Comparison of ENCODE assay signal across 16 cellular contexts in genomic region chr17:69967910-69968411, GRCh38.
A peak's percentile ranks its signal among the peaks of the same experiment; 100 is the strongest.
DNase-seq lines count a peak whose midpoint lies in the region; ATAC-seq and TF ChIP-seq lines count a peak whose summit lies in the region.
"Had no signal": no experiment of that assay in that cellular context is flagged by ENCODE, and none has a peak within 500 bp of the region (broad histone marks: within the 10 kb centered on the region; RNA-seq: fewer than 3 reads in every experiment).

No MANE protein-coding gene starts in this region.

- no peaks in the 10 kb centered on the region for H3K36me3 ChIP-seq in left lung
- H3K36me3 ChIP-seq: SJCRH30, stomach had no signal

- H3K4me3 ChIP-seq in AG04450 (ENCODE audit: low read depth, low read length) (no peak overlapping the region), cardiac fibroblast (replicated peaks in 1 of 2; ENCODE audit: low read depth in 2 of 2, low read length in 2 of 2) (no peak overlapping the region), left lung (no peak overlapping the region), right cardiac atrium (ENCODE audit: low read length) (no peak overlapping the region)
- H3K4me3 ChIP-seq: SJCRH30, skin epidermis, stomach had no signal

- H3K27me3 ChIP-seq in AG04450 (ENCODE audit: control insufficient read depth, insufficient read depth, low read length): no peaks in the 10 kb centered on the region
- no peaks in the 10 kb centered on the region for H3K27me3 ChIP-seq in left lung
- H3K27me3 ChIP-seq in right cardiac atrium (ENCODE audit: control insufficient read depth, insufficient read depth): no peaks in the 10 kb centered on the region
- H3K27me3 ChIP-seq: SJCRH30, stomach had no signal

- intact Hi-C loops in left lung (cut with DNase I) (no loop called here), right cardiac atrium (cut with DNase I) (no loop called here)

- H3K4me1 ChIP-seq in left lung (no peaks in the 10 kb centered on the region), right cardiac atrium (ENCODE audit: control insufficient read depth, insufficient read depth, low read length) (no peaks in the 10 kb centered on the region)
- H3K4me1 ChIP-seq: stomach had no signal

- CTCF ChIA-PET in AG04450 (lab: Charles Lee): no interaction called here

- TF ChIP-seq CTCF in AG04450 (IDR thresholded peaks at IDR 0.05; ENCODE audit: low read depth, low read length): no peak
- TF ChIP-seq CTCF in cardiac fibroblast (IDR thresholded peaks at IDR 0.05; ENCODE audit: low read depth, low read length): no peak
- TF ChIP-seq CTCF in left lung (IDR thresholded peaks at IDR 0.05): no peak

- H3K27ac ChIP-seq in AG04450 (ENCODE audit: low read depth, low read length): no peak overlapping the region
- H3K27ac ChIP-seq in left lung: no peak overlapping the region
- H3K27ac ChIP-seq in right cardiac atrium (ENCODE audit: low read length): no peak overlapping the region
- H3K27ac ChIP-seq: SJCRH30, skin epidermis, stomach had no signal

- WGBS in right cardiac atrium: 77% methylated on average over 3 of the region's 3 CpGs

- H3K9me3 ChIP-seq in AG04450 (ENCODE audit: control insufficient read depth, insufficient read depth, low read length) (no peaks in the 10 kb centered on the region), left lung (peaks cover 0 to 16% of the 10 kb centered on the region in 2 donors), right cardiac atrium (ENCODE audit: control insufficient read depth, low read length) (no peaks in the 10 kb centered on the region)
- H3K9me3 ChIP-seq: SJCRH30 had no signal

- peak; percentile 80 for DNase-seq in AG04450 (ENCODE audit: low read depth, low spot score)
- peak; percentile 65 for DNase-seq in HCEC 1CT
- peak; percentile 35 to 71 for DNase-seq in cardiac fibroblast (ENCODE audit: low read depth in 2 of 2)
- DNase-seq in left lung: no peak
- no peak for DNase-seq in MV-4-11 (lab: John Stamatoyannopoulos, UW)
- DNase-seq in germinal center (ENCODE audit: low spot score): no peak
- DNase-seq in NCI-H2196 (lab: John Stamatoyannopoulos, UW; ENCODE audit: unreplicated experiment): no peak
- no peak for DNase-seq in right cardiac atrium
- DNase-seq: ACHN; DMS153; hippocampal formation; nephron progenitor cell; NK-92 treated with Interleukin-12 subunit alpha and Interleukin-12 subunit beta, amount 100 ng/mL, for 24 hours; SJCRH30; stomach had no signal

- peak; percentile 23 for ATAC-seq in left lung
- no peak for ATAC-seq in right cardiac atrium

- POLR2A ChIA-PET in AG04450 (lab: Yijun Ruan, JAX): no interaction called here

Comparison
In these comparisons a context has a peak if more than half of its experiments do, and no peak if none do; other contexts are left out.
1. DNase-seq: peak in AG04450 (single experiment), HCEC 1CT (single experiment) and cardiac fibroblast (2 of 2); none in left lung (0 of 2), MV-4-11 (single experiment), germinal center (single experiment), NCI-H2196 (single experiment) and right cardiac atrium (0 of 3).